In the genomic region with DNA sequence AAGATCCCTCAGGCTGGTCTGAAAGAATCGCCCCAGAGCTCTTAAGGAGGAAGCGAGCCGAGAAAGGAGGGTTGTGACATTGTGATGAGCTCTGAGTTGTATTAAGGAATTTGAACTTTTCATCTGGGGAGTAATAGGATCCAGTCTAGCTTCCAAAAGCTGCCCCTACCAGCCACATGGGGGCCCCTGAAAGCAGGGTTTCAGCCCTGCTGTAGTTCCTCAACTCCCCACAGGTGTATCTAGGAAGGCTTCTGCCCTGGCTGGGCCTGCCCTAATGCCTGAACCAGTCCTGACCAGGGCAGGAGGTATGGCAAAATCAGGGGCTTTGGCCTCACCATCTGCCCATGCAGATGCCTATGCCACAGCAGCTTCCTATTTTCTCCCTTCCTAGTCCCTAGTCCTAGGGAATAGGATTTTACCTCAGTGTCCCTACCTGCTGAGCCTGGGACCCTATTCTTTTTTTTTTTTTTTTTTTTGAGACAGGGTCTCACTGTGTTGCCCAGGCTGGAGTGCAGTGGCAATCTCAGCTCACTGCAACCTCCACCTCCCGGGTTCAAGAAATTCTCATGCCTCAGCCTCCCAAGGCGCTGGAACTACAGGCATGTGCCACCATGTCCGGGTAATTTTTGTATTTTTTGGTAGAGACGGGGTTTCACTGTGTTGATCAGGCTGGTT, we compare ENCODE assay signal across 8 cellular contexts. TPM values are rescaled to one million over a fixed set of nuclear protein-coding genes. Genes with fewer than 3 reads are reported as not detected.
DNase-seq lines count a peak whose midpoint lies in the region; ATAC-seq and TF ChIP-seq lines count a peak whose summit lies in the region.

No MANE protein-coding gene starts in this region.

- H3K27me3 ChIP-seq in SJCRH30 (peaks cover 5% of the 10 kb centered on the region; the same call in 1 of the 2 replicates), left lung (no peaks in the 10 kb centered on the region), upper lobe of right lung (no peaks in the 10 kb centered on the region)

- ATAC-seq in GM18502 (IDR thresholded peaks at IDR 0.05; ENCODE audit: poor library complexity, unreplicated experiment): peak; percentile 65
- peak; percentile 47 for ATAC-seq in HG03520 (IDR thresholded peaks at IDR 0.05; ENCODE audit: unreplicated experiment)
- peak; percentile 58 for ATAC-seq in left lung
- ATAC-seq in upper lobe of right lung: peak; percentile 67
- no peak for ATAC-seq in left ventricle myocardium superior

- in situ Hi-C loops in astrocyte of the cerebellum (cut with HindIII; ENCODE audit: low sequenced_read_pairs): no loop called here

- H3K27ac ChIP-seq in SJCRH30 (no peak overlapping the region), left lung (no peak overlapping the region), upper lobe of right lung (no peak overlapping the region)

- H3K36me3 ChIP-seq in SJCRH30 (no peaks in the 10 kb centered on the region), left lung (peaks cover 0 to 34% of the 10 kb centered on the region in 2 donors), upper lobe of right lung (peaks cover 33% of the 10 kb centered on the region)

- TF ChIP-seq CTCF in astrocyte of the cerebellum (IDR thresholded peaks at IDR 0.05; ENCODE audit: low read depth, low read length, missing control alignments) (peak; percentile 73), left lung (IDR thresholded peaks at IDR 0.05) (peak; percentile 31 to 56), upper lobe of right lung (IDR thresholded peaks at IDR 0.05) (peak; percentile 55)

- intact Hi-C loops in left lung (cut with DNase I) (no loop called here), upper lobe of right lung (cut with DNase I) (no loop called here), left ventricle myocardium superior (cut with micrococcal nuclease) (loop anchor here (10.0 kb wide), 1 partner anchor 176 kb away; no protein-coding TSS in a partner anchor)

- H3K4me3 ChIP-seq in SJCRH30 (no peak overlapping the region), astrocyte of the cerebellum (ENCODE audit: low read depth, low read length) (no peak overlapping the region), left lung (no peak overlapping the region), upper lobe of right lung (no peak overlapping the region)

- H3K9me3 ChIP-seq in SJCRH30 (replicated peaks): no peaks in the 10 kb centered on the region
- H3K9me3 ChIP-seq in left lung: no peaks in the 10 kb centered on the region
- no peaks in the 10 kb centered on the region for H3K9me3 ChIP-seq in upper lobe of right lung

- no peaks in the 10 kb centered on the region for H3K4me1 ChIP-seq in SJCRH30
- H3K4me1 ChIP-seq in left lung: peaks cover 0 to 15% of the 10 kb centered on the region in 2 donors
- H3K4me1 ChIP-seq in upper lobe of right lung: no peaks in the 10 kb centered on the region

- DNase-seq in CD1c-positive myeloid dendritic cell (ENCODE audit: extremely low spot score): peak; percentile 38
- DNase-seq in SJCRH30: peak; percentile 31 to 55
- DNase-seq in astrocyte of the cerebellum (ENCODE audit: low read depth): peak; percentile 26
- no peak for DNase-seq in left lung
- DNase-seq in upper lobe of right lung: no peak
- no peak for DNase-seq in left ventricle myocardium superior

RNA-seq across cellular contexts. Expression of a gene that starts 5.0 kb away (rescaled TPM):
- total RNA-seq in SJCRH30 (2014; rRNA removed; shearing (Covaris generic)): 46.1 and 53.4 TPM in 2 replicates
- 10 to 100 TPM; 34.2 to 34.8 TPM for total RNA-seq in left lung
- total RNA-seq in upper lobe of right lung: 32.1 TPM
- total RNA-seq in left ventricle myocardium superior: 46.6 TPM

RNA-seq across cellular contexts. Expression of a gene that starts 14.0 kb away (rescaled TPM):
- total RNA-seq in SJCRH30 (2014; rRNA removed; shearing (Covaris generic)): 2.4 and 2.8 TPM in 2 replicates
- 10 to 100 TPM; 31.1 to 31.7 TPM for total RNA-seq in left lung
- 30.5 TPM for total RNA-seq in upper lobe of right lung
- 11.3 TPM for total RNA-seq in left ventricle myocardium superior

Comparison
In these comparisons a context has a peak if more than half of its experiments do, and no peak if none do; other contexts are left out.
1. DNase-seq: peak in CD1c-positive myeloid dendritic cell (single experiment), SJCRH30 (2 of 2) and astrocyte of the cerebellum (single experiment); none in left lung (0 of 2), upper lobe of right lung (single experiment) and left ventricle myocardium superior (single experiment).
2. Peak in every context shown above with its lines, with median percentiles within 50 percentile points of each other: CTCF ChIP-seq.